ENCODE assay signal across 28 cellular contexts in the genomic region with DNA sequence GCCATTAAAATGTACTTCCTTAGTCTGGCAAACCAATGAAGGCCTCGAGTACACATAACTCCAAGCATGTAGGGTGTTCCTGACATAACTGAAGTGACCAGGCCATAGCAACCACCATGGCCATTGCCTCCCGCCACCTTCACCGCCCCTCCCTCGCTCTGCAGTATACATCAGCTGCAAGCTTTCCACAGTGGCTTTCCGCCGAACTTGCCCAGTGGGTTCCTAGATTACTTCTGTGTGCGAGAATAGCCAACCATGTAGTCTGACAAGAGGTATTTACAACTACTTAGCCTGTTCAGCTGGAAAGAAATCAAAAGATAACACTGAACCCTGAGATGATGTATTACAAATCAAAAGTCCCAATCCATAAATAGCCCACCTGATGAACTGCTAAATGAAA.
"Had no signal": no experiment of that assay in that cellular context is flagged by ENCODE, and none has a peak within 500 bp of the region (broad histone marks: within the 10 kb centered on the region; RNA-seq: fewer than 3 reads in every experiment).

No MANE protein-coding gene starts in this region.

- ATAC-seq: lower lobe of right lung; naive thymus-derived CD8-positive, alpha-beta T cell; stimulated activated naive B cell treated with anti-CD40 and anti-IgM and Interleukin-4, amounts not matched to agents 10 μg/mL and 1 μg/mL and 100 μg/mL, for 72 hours had no signal

- H3K4me1 ChIP-seq: colonic mucosa, lower lobe of right lung had no signal

- H3K27me3 ChIP-seq: colonic mucosa, suprapubic skin, tibial artery had no signal

- H3K36me3 ChIP-seq: colonic mucosa, lower lobe of right lung, suprapubic skin, tibial artery had no signal

- H3K27ac ChIP-seq: colonic mucosa, epithelial cell of prostate, lower lobe of right lung, suprapubic skin, tibial artery, WERI-Rb-1 had no signal

- FAIRE-seq: bronchial epithelial cell, endometrium, frontal cortex, kidney had no signal

- H3K4me3 ChIP-seq: colonic mucosa, lower lobe of right lung, suprapubic skin, tibial artery had no signal

- H3K9me3 ChIP-seq: colonic mucosa, lower lobe of right lung, suprapubic skin, tibial artery had no signal

- DNase-seq: activated CD4-positive, alpha-beta memory T cell treated with anti-CD3 and anti-CD28 coated beads for 36 hours; activated CD4-positive, alpha-beta T cell treated with anti-CD3 and anti-CD28 coated beads, Interleukin-2, amount 10 ng/mL, durations not matched to agents 24 days and 14 days; activated CD4-positive, CD25-positive, alpha-beta regulatory T cell treated with anti-CD3 and anti-CD28 coated beads, Interleukin-2, amount 50 U/mL, for 72 hours; activated CD8-positive, alpha-beta memory T cell treated with anti-CD3 and anti-CD28 coated beads, Interleukin-2, amount 50 U/mL, for 4 hours; activated effector memory CD4-positive, alpha-beta T cell treated with anti-CD3 and anti-CD28 coated beads, Interleukin-2, amount 50 U/mL, for 16 hours; activated naive CD4-positive, alpha-beta T cell treated with anti-CD3 and anti-CD28 coated beads, Interleukin-2, amount 10 ng/mL, durations not matched to agents 7 days and 5 days; activated T-cell treated with anti-CD3 and anti-CD28 coated beads, Interleukin-2, amount 50 U/mL, for 1 hour; amniotic stem cell; colonic mucosa; effector CD8-positive, alpha-beta T cell; glutamatergic neuron; immature natural killer cell; kidney; lower lobe of right lung; mesenchymal stem cell; naive thymus-derived CD8-positive, alpha-beta T cell; stimulated activated CD4-positive, alpha-beta T cell treated with anti-CD3 and anti-CD28 coated beads, Interleukin-15, amount 100 ng/mL, for 24 hours; stimulated activated CD4-positive, alpha-beta T cell treated with anti-CD3 and anti-CD28 coated beads, Interleukin-2, amount 100 ng/mL, for 24 hours; stimulated activated naive B cell treated with anti-CD40 and anti-IgM and Interleukin-4, amounts not matched to agents 10 μg/mL and 1 μg/mL and 100 μg/mL, for 72 hours; SW 1271; T-helper 9 cell; tibial artery; WERI-Rb-1 had no signal
